1 cellular context compared by ENCODE assay signal in the genomic region with DNA sequence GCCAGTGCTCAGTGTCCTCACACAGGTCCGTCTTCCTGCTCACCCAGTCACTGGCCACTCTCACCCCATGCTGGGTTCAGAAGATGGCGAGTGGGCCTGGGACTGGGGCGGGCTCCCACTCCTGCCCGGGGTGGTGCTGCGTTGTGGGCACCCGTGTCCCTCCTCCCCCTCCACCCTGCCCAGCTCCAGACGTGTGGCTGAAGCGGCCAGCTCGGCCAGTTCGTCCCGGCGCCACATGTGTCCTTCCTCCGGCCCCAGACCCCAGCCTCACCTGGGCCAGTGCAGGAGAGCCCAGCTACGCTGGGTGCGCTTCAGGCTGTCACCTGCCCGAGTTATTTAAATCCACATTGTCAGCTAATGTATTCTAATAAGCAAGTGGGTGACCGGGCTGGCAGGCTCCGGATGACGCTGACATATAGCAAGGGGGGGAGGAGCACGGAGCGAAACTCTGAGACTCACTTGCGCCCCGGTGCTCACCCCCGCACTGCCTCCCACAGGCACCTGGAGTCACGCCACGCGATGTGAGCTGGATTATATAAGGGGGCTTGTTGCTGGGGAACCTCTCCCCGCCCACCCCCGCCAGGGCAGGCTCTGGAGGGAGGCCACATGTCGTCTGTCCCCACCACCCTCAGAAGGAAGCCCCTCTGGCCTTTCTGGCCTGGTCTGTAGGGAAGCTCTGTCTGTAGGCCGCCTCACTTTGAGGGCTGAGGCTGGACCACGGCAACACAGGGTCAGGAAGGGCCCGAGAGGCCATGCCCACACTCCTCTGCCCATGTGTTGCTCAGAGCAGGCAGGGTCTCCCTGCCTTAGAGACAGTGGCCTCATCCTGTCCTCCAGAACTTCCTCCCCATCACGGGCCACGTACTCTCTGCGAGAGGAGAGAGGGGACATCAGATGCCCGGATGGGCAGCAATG.
TF ChIP-seq lines count a peak whose summit lies in the region.

No MANE protein-coding gene starts in this region.

TF ChIP-seq in H1, 55 proteins besides CTCF, POLR2A, EP300 and RAD21:
- TF ChIP-seq EZH2 (IDR thresholded peaks at IDR 0.05; ENCODE audit: low read depth, low read length, severe bottlenecking) = no peak
- no peak for TF ChIP-seq TAF7 (optimal IDR thresholded peaks at IDR 0.05; ENCODE audit: borderline replicate concordance, low read depth, low read length)
- TF ChIP-seq CHD1 (IDR thresholded peaks at IDR 0.05; ENCODE audit: low read depth, low read length) = no peak
- TF ChIP-seq FOSL1 (IDR thresholded peaks at IDR 0.05; ENCODE audit: insufficient read depth, low read depth, low read length) = no peak
- TF ChIP-seq BRCA1 (IDR thresholded peaks at IDR 0.05; ENCODE audit: low read depth, low read length) = no peak
- TF ChIP-seq KDM5A (IDR thresholded peaks at IDR 0.05; ENCODE audit: low read length) = no peak
- TF ChIP-seq, protein P1, sequence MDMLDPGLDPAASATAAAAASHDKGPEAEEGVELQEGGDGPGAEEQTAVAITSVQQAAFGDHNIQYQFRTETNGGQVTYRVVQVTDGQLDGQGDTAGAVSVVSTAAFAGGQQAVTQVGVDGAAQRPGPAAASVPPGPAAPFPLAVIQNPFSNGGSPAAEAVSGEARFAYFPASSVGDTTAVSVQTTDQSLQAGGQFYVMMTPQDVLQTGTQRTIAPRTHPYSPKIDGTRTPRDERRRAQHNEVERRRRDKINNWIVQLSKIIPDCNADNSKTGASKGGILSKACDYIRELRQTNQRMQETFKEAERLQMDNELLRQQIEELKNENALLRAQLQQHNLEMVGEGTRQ (IDR thresholded peaks at IDR 0.05; ENCODE audit: low read length) = no peak
- TF ChIP-seq, protein P2, sequence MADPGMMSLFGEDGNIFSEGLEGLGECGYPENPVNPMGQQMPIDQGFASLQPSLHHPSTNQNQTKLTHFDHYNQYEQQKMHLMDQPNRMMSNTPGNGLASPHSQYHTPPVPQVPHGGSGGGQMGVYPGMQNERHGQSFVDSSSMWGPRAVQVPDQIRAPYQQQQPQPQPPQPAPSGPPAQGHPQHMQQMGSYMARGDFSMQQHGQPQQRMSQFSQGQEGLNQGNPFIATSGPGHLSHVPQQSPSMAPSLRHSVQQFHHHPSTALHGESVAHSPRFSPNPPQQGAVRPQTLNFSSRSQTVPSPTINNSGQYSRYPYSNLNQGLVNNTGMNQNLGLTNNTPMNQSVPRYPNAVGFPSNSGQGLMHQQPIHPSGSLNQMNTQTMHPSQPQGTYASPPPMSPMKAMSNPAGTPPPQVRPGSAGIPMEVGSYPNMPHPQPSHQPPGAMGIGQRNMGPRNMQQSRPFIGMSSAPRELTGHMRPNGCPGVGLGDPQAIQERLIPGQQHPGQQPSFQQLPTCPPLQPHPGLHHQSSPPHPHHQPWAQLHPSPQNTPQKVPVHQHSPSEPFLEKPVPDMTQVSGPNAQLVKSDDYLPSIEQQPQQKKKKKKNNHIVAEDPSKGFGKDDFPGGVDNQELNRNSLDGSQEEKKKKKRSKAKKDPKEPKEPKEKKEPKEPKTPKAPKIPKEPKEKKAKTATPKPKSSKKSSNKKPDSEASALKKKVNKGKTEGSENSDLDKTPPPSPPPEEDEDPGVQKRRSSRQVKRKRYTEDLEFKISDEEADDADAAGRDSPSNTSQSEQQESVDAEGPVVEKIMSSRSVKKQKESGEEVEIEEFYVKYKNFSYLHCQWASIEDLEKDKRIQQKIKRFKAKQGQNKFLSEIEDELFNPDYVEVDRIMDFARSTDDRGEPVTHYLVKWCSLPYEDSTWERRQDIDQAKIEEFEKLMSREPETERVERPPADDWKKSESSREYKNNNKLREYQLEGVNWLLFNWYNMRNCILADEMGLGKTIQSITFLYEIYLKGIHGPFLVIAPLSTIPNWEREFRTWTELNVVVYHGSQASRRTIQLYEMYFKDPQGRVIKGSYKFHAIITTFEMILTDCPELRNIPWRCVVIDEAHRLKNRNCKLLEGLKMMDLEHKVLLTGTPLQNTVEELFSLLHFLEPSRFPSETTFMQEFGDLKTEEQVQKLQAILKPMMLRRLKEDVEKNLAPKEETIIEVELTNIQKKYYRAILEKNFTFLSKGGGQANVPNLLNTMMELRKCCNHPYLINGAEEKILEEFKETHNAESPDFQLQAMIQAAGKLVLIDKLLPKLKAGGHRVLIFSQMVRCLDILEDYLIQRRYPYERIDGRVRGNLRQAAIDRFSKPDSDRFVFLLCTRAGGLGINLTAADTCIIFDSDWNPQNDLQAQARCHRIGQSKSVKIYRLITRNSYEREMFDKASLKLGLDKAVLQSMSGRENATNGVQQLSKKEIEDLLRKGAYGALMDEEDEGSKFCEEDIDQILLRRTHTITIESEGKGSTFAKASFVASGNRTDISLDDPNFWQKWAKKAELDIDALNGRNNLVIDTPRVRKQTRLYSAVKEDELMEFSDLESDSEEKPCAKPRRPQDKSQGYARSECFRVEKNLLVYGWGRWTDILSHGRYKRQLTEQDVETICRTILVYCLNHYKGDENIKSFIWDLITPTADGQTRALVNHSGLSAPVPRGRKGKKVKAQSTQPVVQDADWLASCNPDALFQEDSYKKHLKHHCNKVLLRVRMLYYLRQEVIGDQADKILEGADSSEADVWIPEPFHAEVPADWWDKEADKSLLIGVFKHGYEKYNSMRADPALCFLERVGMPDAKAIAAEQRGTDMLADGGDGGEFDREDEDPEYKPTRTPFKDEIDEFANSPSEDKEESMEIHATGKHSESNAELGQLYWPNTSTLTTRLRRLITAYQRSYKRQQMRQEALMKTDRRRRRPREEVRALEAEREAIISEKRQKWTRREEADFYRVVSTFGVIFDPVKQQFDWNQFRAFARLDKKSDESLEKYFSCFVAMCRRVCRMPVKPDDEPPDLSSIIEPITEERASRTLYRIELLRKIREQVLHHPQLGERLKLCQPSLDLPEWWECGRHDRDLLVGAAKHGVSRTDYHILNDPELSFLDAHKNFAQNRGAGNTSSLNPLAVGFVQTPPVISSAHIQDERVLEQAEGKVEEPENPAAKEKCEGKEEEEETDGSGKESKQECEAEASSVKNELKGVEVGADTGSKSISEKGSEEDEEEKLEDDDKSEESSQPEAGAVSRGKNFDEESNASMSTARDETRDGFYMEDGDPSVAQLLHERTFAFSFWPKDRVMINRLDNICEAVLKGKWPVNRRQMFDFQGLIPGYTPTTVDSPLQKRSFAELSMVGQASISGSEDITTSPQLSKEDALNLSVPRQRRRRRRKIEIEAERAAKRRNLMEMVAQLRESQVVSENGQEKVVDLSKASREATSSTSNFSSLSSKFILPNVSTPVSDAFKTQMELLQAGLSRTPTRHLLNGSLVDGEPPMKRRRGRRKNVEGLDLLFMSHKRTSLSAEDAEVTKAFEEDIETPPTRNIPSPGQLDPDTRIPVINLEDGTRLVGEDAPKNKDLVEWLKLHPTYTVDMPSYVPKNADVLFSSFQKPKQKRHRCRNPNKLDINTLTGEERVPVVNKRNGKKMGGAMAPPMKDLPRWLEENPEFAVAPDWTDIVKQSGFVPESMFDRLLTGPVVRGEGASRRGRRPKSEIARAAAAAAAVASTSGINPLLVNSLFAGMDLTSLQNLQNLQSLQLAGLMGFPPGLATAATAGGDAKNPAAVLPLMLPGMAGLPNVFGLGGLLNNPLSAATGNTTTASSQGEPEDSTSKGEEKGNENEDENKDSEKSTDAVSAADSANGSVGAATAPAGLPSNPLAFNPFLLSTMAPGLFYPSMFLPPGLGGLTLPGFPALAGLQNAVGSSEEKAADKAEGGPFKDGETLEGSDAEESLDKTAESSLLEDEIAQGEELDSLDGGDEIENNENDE (IDR thresholded peaks at IDR 0.05; ENCODE audit: insufficient replicate concordance, low read length) = no peak
- TF ChIP-seq POU5F1 (IDR thresholded peaks at IDR 0.05; ENCODE audit: low read depth, low read length) = no peak
- TF ChIP-seq SIX5 (IDR thresholded peaks at IDR 0.05; ENCODE audit: low read depth, low read length) = no peak
- TF ChIP-seq JUN (IDR thresholded peaks at IDR 0.05; ENCODE audit: low read depth, low read length) = no peak
- TF ChIP-seq CEBPB (IDR thresholded peaks at IDR 0.05; ENCODE audit: low read depth, low read length) = no peak
- TF ChIP-seq SUZ12 (IDR thresholded peaks at IDR 0.05; ENCODE audit: low read length) = no peak
- no peak for TF ChIP-seq SP1 (IDR thresholded peaks at IDR 0.05; ENCODE audit: low read depth, low read length)
- no peak for TF ChIP-seq POLR2AphosphoS5 (IDR thresholded peaks at IDR 0.05; ENCODE audit: low read depth, low read length)
- no peak for TF ChIP-seq SP4 (IDR thresholded peaks at IDR 0.05; ENCODE audit: low read length)
- TF ChIP-seq, protein P3, sequence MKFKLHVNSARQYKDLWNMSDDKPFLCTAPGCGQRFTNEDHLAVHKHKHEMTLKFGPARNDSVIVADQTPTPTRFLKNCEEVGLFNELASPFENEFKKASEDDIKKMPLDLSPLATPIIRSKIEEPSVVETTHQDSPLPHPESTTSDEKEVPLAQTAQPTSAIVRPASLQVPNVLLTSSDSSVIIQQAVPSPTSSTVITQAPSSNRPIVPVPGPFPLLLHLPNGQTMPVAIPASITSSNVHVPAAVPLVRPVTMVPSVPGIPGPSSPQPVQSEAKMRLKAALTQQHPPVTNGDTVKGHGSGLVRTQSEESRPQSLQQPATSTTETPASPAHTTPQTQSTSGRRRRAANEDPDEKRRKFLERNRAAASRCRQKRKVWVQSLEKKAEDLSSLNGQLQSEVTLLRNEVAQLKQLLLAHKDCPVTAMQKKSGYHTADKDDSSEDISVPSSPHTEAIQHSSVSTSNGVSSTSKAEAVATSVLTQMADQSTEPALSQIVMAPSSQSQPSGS (IDR thresholded peaks at IDR 0.05; ENCODE audit: low read length) = no peak
- TF ChIP-seq, protein P4, sequence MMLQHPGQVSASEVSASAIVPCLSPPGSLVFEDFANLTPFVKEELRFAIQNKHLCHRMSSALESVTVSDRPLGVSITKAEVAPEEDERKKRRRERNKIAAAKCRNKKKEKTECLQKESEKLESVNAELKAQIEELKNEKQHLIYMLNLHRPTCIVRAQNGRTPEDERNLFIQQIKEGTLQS (IDR thresholded peaks at IDR 0.05; ENCODE audit: insufficient read depth, low read depth, low read length) = no peak
- no peak for TF ChIP-seq EGR1 (IDR thresholded peaks at IDR 0.05; ENCODE audit: borderline replicate concordance, low read depth, low read length)
